8 cellular contexts compared by ENCODE assay signal in the genomic region with DNA sequence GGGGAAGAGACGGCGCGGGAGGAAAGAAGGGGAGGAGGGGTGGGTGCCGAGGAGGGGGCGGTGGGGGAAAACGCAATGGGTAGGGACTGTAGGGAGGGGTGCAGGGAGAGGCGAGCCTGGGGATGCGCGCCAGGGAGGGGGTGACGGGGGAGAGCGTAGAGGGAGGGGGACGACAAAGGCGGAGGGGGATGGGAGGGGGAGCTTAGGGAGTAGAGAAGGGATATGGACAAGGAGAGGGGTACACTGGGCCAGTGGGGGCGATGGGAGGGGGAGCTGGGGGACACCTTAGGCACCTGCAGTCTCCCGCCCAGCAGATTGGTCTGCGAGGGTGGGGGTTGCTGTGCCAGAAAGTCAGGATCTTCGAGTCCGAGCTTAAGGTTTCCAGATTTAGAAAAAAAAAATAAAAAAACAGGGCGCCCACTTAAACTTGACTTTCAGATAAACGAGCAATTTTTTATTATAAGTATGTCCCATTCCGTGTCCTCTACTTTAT. TPM values are rescaled to one million over a fixed set of nuclear protein-coding genes. Genes with fewer than 3 reads are reported as not detected.
A peak's percentile ranks its signal among the peaks of the same experiment; 100 is the strongest.
DNase-seq lines count a peak whose midpoint lies in the region; ATAC-seq, FAIRE-seq and TF ChIP-seq lines count a peak whose summit lies in the region.

No MANE protein-coding gene starts in this region.

- H3K4me2 ChIP-seq in Loucy (ENCODE audit: low read depth, low read length, poor library complexity, severe bottlenecking) = peak overlapping the region; percentile 86

- peaks cover 54% of the 10 kb centered on the region for H3K4me1 ChIP-seq in CD8-positive, alpha-beta memory T cell (ENCODE audit: insufficient read depth, low read length)
- peaks cover 33% of the 10 kb centered on the region for H3K4me1 ChIP-seq in Loucy (ENCODE audit: insufficient read depth, low read length, poor library complexity, severe bottlenecking)

- no peaks in the 10 kb centered on the region for H3K79me2 ChIP-seq in Loucy (ENCODE audit: insufficient read depth, low read length)

- CTCF ChIA-PET in CD8-positive, alpha-beta memory T cell (lab: Charles Lee) = interaction anchor here (1.9 kb wide), 1 partner anchor 13 kb away, joined by 5 read pairs; no protein-coding TSS in a partner anchor
- CTCF ChIA-PET in MCF 10A (lab: Yijun Ruan, JAX) = interaction anchor here (0.6 kb wide), 1 partner anchor 550 kb away, joined by 3 read pairs; no protein-coding TSS in a partner anchor

- H3F3A ChIP-seq in Loucy (ENCODE audit: low read depth) = no peaks in the 10 kb centered on the region

- BruUV-seq in MCF 10A (replicated peaks; lab: Mats Ljungman, UMichigan) = no TSS peak

- intact Hi-C loops in MCF 10A (cut with micrococcal nuclease) = no loop called here

- FAIRE-seq in GM12892 (lab: Jason Lieb, UNC) (no peak), frontal cortex (lab: Jason Lieb, UNC) (no peak)

- TF ChIP-seq CTCF in Loucy (conservative IDR thresholded peaks at IDR 0.05; ENCODE audit: low read length) = no peak
- no peak for TF ChIP-seq CTCF in MCF 10A (IDR thresholded peaks at IDR 0.05; ENCODE audit: unreplicated experiment)
- no peak for TF ChIP-seq CTCF in neural crest cell (conservative IDR thresholded peaks at IDR 0.05)

- H3K4me3 ChIP-seq in CD8-positive, alpha-beta memory T cell (ENCODE audit: low read length) = no peak overlapping the region
- H3K4me3 ChIP-seq in Loucy (ENCODE audit: low read length, poor library complexity, severe bottlenecking) = peak overlapping the region; percentile 73

- H3K4me3 Mint-ChIP-seq in CD8-positive, alpha-beta memory T cell = peak overlapping the region; percentile 66 to 85 (median 80)
- H3K4me3 Mint-ChIP-seq in MCF 10A (ENCODE audit: unreplicated experiment) (peak overlapping the region; percentile 83), neural crest cell (peak overlapping the region; percentile 75)

- peaks cover 0 to 11% (median 0%) of the 10 kb centered on the region in 3 donors for H3K36me3 Mint-ChIP-seq in CD8-positive, alpha-beta memory T cell
- H3K36me3 Mint-ChIP-seq in MCF 10A (ENCODE audit: insufficient read depth, unreplicated experiment) = no peaks in the 10 kb centered on the region
- no peaks in the 10 kb centered on the region for H3K36me3 Mint-ChIP-seq in neural crest cell (ENCODE audit: low read depth)

- H3K27me3 Mint-ChIP-seq in CD8-positive, alpha-beta memory T cell = peaks cover 36 to 41% of the 10 kb centered on the region in 2 donors
- peaks cover 45% of the 10 kb centered on the region for H3K27me3 Mint-ChIP-seq in MCF 10A (ENCODE audit: insufficient read depth, unreplicated experiment)
- peaks cover 56% of the 10 kb centered on the region for H3K27me3 Mint-ChIP-seq in neural crest cell (ENCODE audit: low read depth)

- H4K20me1 ChIP-seq in Loucy (ENCODE audit: insufficient read depth, low read length, poor library complexity, severe bottlenecking) = no peaks in the 10 kb centered on the region

- H3K9ac ChIP-seq in Loucy (ENCODE audit: low read depth, low read length, poor library complexity, severe bottlenecking) = peak overlapping the region; percentile 52

- H3K27me3 ChIP-seq in CD8-positive, alpha-beta memory T cell (ENCODE audit: insufficient read depth, low read length, poor library complexity, severe bottlenecking) = peaks cover 39% of the 10 kb centered on the region
- no peaks in the 10 kb centered on the region for H3K27me3 ChIP-seq in Loucy (ENCODE audit: insufficient read depth, low read length, poor library complexity, severe bottlenecking)

- H3K4me1 Mint-ChIP-seq in CD8-positive, alpha-beta memory T cell = peaks cover 41 to 59% (median 47%) of the 10 kb centered on the region in 3 donors
- H3K4me1 Mint-ChIP-seq in MCF 10A (ENCODE audit: insufficient read depth, unreplicated experiment) (peaks cover 19% of the 10 kb centered on the region), neural crest cell (peaks cover 43% of the 10 kb centered on the region)

- ATAC-seq in GM18858 (IDR thresholded peaks at IDR 0.05; ENCODE audit: unreplicated experiment) = no peak

- H3K36me3 ChIP-seq in CD8-positive, alpha-beta memory T cell (ENCODE audit: insufficient read depth, low read length) = no peaks in the 10 kb centered on the region
- no peaks in the 10 kb centered on the region for H3K36me3 ChIP-seq in Loucy (ENCODE audit: insufficient read depth, low read length)

- peak overlapping the region; percentile 77; the same call in 1 of the 2 replicates for H2AFZ ChIP-seq in Loucy (ENCODE audit: low read length)

- POLR2A ChIA-PET in CD8-positive, alpha-beta memory T cell (lab: Charles Lee) = interaction anchor here (0.6 to 1.8 kb wide), 3 partner anchors 16 to 52 kb away, joined by 3 to 13 read pairs (median 4); partner anchors contain the start of gene CCDC124
- POLR2A ChIA-PET in MCF 10A (lab: Yijun Ruan, JAX) = interaction anchor here (0.6 to 1.8 kb wide), 2 partner anchors 9 to 15 kb away, joined by 3 to 15 read pairs; partner anchors contain the start of gene CCDC124

- no peak for TF ChIP-seq POLR2A in GM12892 (IDR thresholded peaks at IDR 0.05; ENCODE audit: low read depth, low read length)

- H3K27ac ChIP-seq in CD8-positive, alpha-beta memory T cell (ENCODE audit: low read depth, low read length) = peak overlapping the region; percentile 51

- no peak for DNase-seq in CD8-positive, alpha-beta memory T cell
- DNase-seq in MCF 10A (ENCODE audit: unreplicated experiment) (no peak), neural crest cell (ENCODE audit: low read depth, low spot score) (no peak), GM12892 (ENCODE audit: insufficient read length) (no peak), cerebellar nuclear complex (lab: John Stamatoyannopoulos, UW) (no peak), frontal cortex (ENCODE audit: low spot score in 2 of 2) (no peak)

- H3K9me2 ChIP-seq in Loucy (replicated peaks; ENCODE audit: low read depth, low read length) = no peaks in the 10 kb centered on the region

- no peaks in the 10 kb centered on the region for H3K9me3 Mint-ChIP-seq in CD8-positive, alpha-beta memory T cell
- H3K9me3 Mint-ChIP-seq in MCF 10A (ENCODE audit: unreplicated experiment) (no peaks in the 10 kb centered on the region), neural crest cell (no peaks in the 10 kb centered on the region)

- H3K9me3 ChIP-seq in CD8-positive, alpha-beta memory T cell (ENCODE audit: low read length) = no peaks in the 10 kb centered on the region
- no peaks in the 10 kb centered on the region for H3K9me3 ChIP-seq in Loucy (ENCODE audit: insufficient read depth, low read depth, low read length)

- H3K27ac Mint-ChIP-seq in CD8-positive, alpha-beta memory T cell = peak overlapping the region; percentile 21 to 97 (median 75)
- H3K27ac Mint-ChIP-seq in MCF 10A (ENCODE audit: low read depth, unreplicated experiment) (no peak overlapping the region), neural crest cell (ENCODE audit: unreplicated experiment) (no peak overlapping the region)

RNA-seq across cellular contexts. Expression of gene CCDC124, which starts 15.7 kb away (rescaled TPM):
- total RNA-seq in CD8-positive, alpha-beta memory T cell = 100 to 1,000 TPM; 184 to 195 TPM
- polyA plus RNA-seq in CD8-positive, alpha-beta memory T cell = 65.7 TPM
- 122 and 131 TPM in 2 replicates for total RNA-seq in MCF 10A (2022)
- 122 and 126 TPM in 2 replicates for total RNA-seq in neural crest cell
- 27.5 TPM for polyA plus RNA-seq in GM12892 (2012; ENCODE audit: missing spikeins)
- total RNA-seq in frontal cortex = 15.5 TPM

RNA-seq across cellular contexts. Expression of gene KCNN1, which starts 18.4 kb away (rescaled TPM):
- under 1 TPM; 0.13 to 0.15 TPM for total RNA-seq in CD8-positive, alpha-beta memory T cell
- not detected for polyA plus RNA-seq in CD8-positive, alpha-beta memory T cell
- total RNA-seq in MCF 10A (2022) = not detected in 2 replicates
- total RNA-seq in neural crest cell = 6.2 and 6.5 TPM in 2 replicates
- 1.5 TPM for polyA plus RNA-seq in GM12892 (2012; ENCODE audit: missing spikeins)
- total RNA-seq in frontal cortex = 16.3 TPM

RNA-seq across cellular contexts. Expression of gene ARRDC2, which starts 59.5 kb away (rescaled TPM):
- 10 to 100 TPM; 33.5 to 37.1 TPM for total RNA-seq in CD8-positive, alpha-beta memory T cell
- polyA plus RNA-seq in CD8-positive, alpha-beta memory T cell = 45.8 TPM
- total RNA-seq in MCF 10A (2022) (14.1 and 18.8 TPM in 2 replicates), neural crest cell (0.56 and 1.2 TPM in 2 replicates), frontal cortex (1.6 TPM)
- polyA plus RNA-seq in GM12892 (2012; ENCODE audit: missing spikeins) = 7.5 TPM

Comparison
In these comparisons a context has a peak if more than half of its experiments do, and no peak if none do; other contexts are left out.
1. H3K27ac Mint-ChIP-seq: peak in CD8-positive, alpha-beta memory T cell (8 of 8); none in MCF 10A (single experiment) and neural crest cell (single experiment).
2. Peak in every context shown above with its lines, with median percentiles within 50 percentile points of each other: H3K4me3 Mint-ChIP-seq.